In genomic region chr1:231828182-231828920, GRCh38 we compare ENCODE assay signal across 11 cellular contexts.
A peak's percentile ranks its signal among the peaks of the same experiment; 100 is the strongest.
DNase-seq lines count a peak whose midpoint lies in the region; ATAC-seq and TF ChIP-seq lines count a peak whose summit lies in the region.
"Had no signal": no experiment of that assay in that cellular context is flagged by ENCODE, and none has a peak within 500 bp of the region (broad histone marks: within the 10 kb centered on the region; RNA-seq: fewer than 3 reads in every experiment).

No MANE protein-coding gene starts in this region.

- no peaks in the 10 kb centered on the region for H3K79me1 ChIP-seq in neuronal stem cell (ENCODE audit: low read depth, low read length)

- H3K4me3 ChIP-seq in cardiac fibroblast (replicated peaks in 1 of 2; ENCODE audit: low read depth in 2 of 2, low read length in 2 of 2) (no peak overlapping the region), lower lobe of right lung (no peak overlapping the region), neuronal stem cell (ENCODE audit: low read length in 2 of 2) (no peak overlapping the region), suprapubic skin (no peak overlapping the region)

- H2AFZ ChIP-seq in neuronal stem cell (ENCODE audit: low read length), result no peak overlapping the region

- H3K4me1 ChIP-seq in lower lobe of right lung (no peaks in the 10 kb centered on the region), neuronal stem cell (ENCODE audit: control insufficient read depth in 2 of 2, insufficient read depth in 1 of 2, low read depth in 1 of 2, low read length in 2 of 2) (no peaks in the 10 kb centered on the region), suprapubic skin (no peaks in the 10 kb centered on the region)
- H3K4me1 ChIP-seq: Caco-2 had no signal

- no peak overlapping the region for H2BK15ac ChIP-seq in neuronal stem cell (ENCODE audit: low read length)

- H3K27me3 Mint-ChIP-seq in effector memory CD8-positive, alpha-beta T cell, result peaks cover 0 to 29% of the 10 kb centered on the region in 2 donors
- H3K27me3 Mint-ChIP-seq: naive B cell had no signal

- H3K27ac Mint-ChIP-seq in effector memory CD8-positive, alpha-beta T cell, result no peak overlapping the region
- H3K27ac Mint-ChIP-seq: naive B cell had no signal

- intact Hi-C loops in lower lobe of right lung (cut with DNase I), result no loop called here

- no peaks in the 10 kb centered on the region for H3K9me3 Mint-ChIP-seq in effector memory CD8-positive, alpha-beta T cell
- H3K9me3 Mint-ChIP-seq: naive B cell had no signal

- no peak overlapping the region for H3K4me2 ChIP-seq in neuronal stem cell (ENCODE audit: insufficient read depth, low read length, poor library complexity, severe bottlenecking)

- H2BK5ac ChIP-seq in neuronal stem cell (ENCODE audit: low read length), result no peak overlapping the region

- H2BK12ac ChIP-seq in neuronal stem cell (ENCODE audit: low read length), result no peak overlapping the region

- no peak for TF ChIP-seq EP300 in suprapubic skin (IDR thresholded peaks at IDR 0.05)

- WGBS in neuronal stem cell (ENCODE audit: extremely low coverage in 2 of 2, insufficient read length in 2 of 2, insufficient replicate concordance in 1 of 2), 2 donors, result no CpG with 5 or more reads among the region's 5 CpGs
- WGBS in suprapubic skin, result 51% methylated on average over 5 of the region's 5 CpGs

- DNase-seq in AG09319 (ENCODE audit: extremely low read depth, low read depth) (peak; percentile 59), LHCN-M2 (ENCODE audit: low read depth) (peak; percentile 95), cardiac fibroblast (ENCODE audit: low read depth in 2 of 2) (peak; percentile 98 to 99), lower lobe of right lung (no peak), neuronal stem cell (ENCODE audit: low spot score) (no peak), suprapubic skin (ENCODE audit: low spot score in 2 of 2) (no peak)
- no peak for DNase-seq in effector memory CD8-positive, alpha-beta T cell
- DNase-seq: Caco-2, naive B cell, T1000 had no signal

- H3K4ac ChIP-seq in neuronal stem cell (ENCODE audit: low read length), result no peak overlapping the region

- ATAC-seq in lower lobe of right lung (peak; percentile 41 to 54), HG03097 (IDR thresholded peaks at IDR 0.05; ENCODE audit: low FRiP score, unreplicated experiment) (no peak)
- ATAC-seq in effector memory CD8-positive, alpha-beta T cell (replicated peaks), result no peak

- no peak overlapping the region for H4K8ac ChIP-seq in neuronal stem cell (ENCODE audit: low read depth, low read length)

- H3K4me3 Mint-ChIP-seq in effector memory CD8-positive, alpha-beta T cell, result no peak overlapping the region
- H3K4me3 Mint-ChIP-seq: naive B cell had no signal

- H3K36me3 Mint-ChIP-seq in effector memory CD8-positive, alpha-beta T cell (ENCODE audit: insufficient read depth), result no peaks in the 10 kb centered on the region
- H3K36me3 Mint-ChIP-seq: naive B cell had no signal

- H3K23ac ChIP-seq in neuronal stem cell (ENCODE audit: low read depth, low read length, poor library complexity), result no peak overlapping the region

- H3K14ac ChIP-seq in neuronal stem cell (ENCODE audit: low read length), result no peak overlapping the region

- H3K27me3 ChIP-seq in lower lobe of right lung (ENCODE audit: low read depth), result no peaks in the 10 kb centered on the region
- H3K27me3 ChIP-seq in neuronal stem cell (ENCODE audit: control insufficient read depth in 3 of 3, insufficient read depth in 3 of 3, low read depth in 1 of 3, low read length in 3 of 3), result no peaks in the 10 kb centered on the region
- no peaks in the 10 kb centered on the region for H3K27me3 ChIP-seq in suprapubic skin

- H3K27ac ChIP-seq in lower lobe of right lung, result no peak overlapping the region
- H3K27ac ChIP-seq in neuronal stem cell (replicated peaks; ENCODE audit: low read length), result no peak overlapping the region
- H3K27ac ChIP-seq in suprapubic skin, result no peak overlapping the region

- no peak overlapping the region for H3K9ac ChIP-seq in neuronal stem cell (ENCODE audit: low read depth, low read length, poor library complexity)

- no peaks in the 10 kb centered on the region for H3K4me1 Mint-ChIP-seq in effector memory CD8-positive, alpha-beta T cell (ENCODE audit: low read depth in 2 of 2)
- H3K4me1 Mint-ChIP-seq: naive B cell had no signal

- no peaks in the 10 kb centered on the region for H3K9me3 ChIP-seq in lower lobe of right lung
- no peaks in the 10 kb centered on the region for H3K9me3 ChIP-seq in neuronal stem cell (replicated peaks in 1 of 2; ENCODE audit: control insufficient read depth in 2 of 2, insufficient read depth in 1 of 2, low read depth in 1 of 2, low read length in 2 of 2)
- H3K9me3 ChIP-seq in suprapubic skin, result no peaks in the 10 kb centered on the region
- H3K9me3 ChIP-seq: Caco-2 had no signal

- H4K91ac ChIP-seq in neuronal stem cell (ENCODE audit: low read depth, low read length, poor library complexity), result no peak overlapping the region

- TF ChIP-seq CTCF in AG09319 (IDR thresholded peaks at IDR 0.05; ENCODE audit: low read depth, low read length) (no peak), cardiac fibroblast (IDR thresholded peaks at IDR 0.05; ENCODE audit: low read depth, low read length) (no peak), lower lobe of right lung (IDR thresholded peaks at IDR 0.05) (no peak), suprapubic skin (IDR thresholded peaks at IDR 0.05) (no peak)

- H2BK120ac ChIP-seq in neuronal stem cell (ENCODE audit: low read depth, low read length), result no peak overlapping the region

- H3K18ac ChIP-seq in neuronal stem cell (ENCODE audit: low read length), result no peak overlapping the region

- TF ChIP-seq POLR2A in suprapubic skin (IDR thresholded peaks at IDR 0.05), result no peak

- H2AK5ac ChIP-seq in neuronal stem cell (ENCODE audit: low read depth, low read length), result no peak overlapping the region

- H3K36me3 ChIP-seq in lower lobe of right lung, result no peaks in the 10 kb centered on the region
- no peaks in the 10 kb centered on the region for H3K36me3 ChIP-seq in neuronal stem cell (replicated peaks in 1 of 2; ENCODE audit: control insufficient read depth in 2 of 2, insufficient read depth in 2 of 2, low read length in 2 of 2)
- H3K36me3 ChIP-seq in suprapubic skin, result no peaks in the 10 kb centered on the region

Comparison
In these comparisons a context has a peak if more than half of its experiments do, and no peak if none do; other contexts are left out.
1. DNase-seq: peak in AG09319 (single experiment), LHCN-M2 (single experiment) and cardiac fibroblast (2 of 2); none in lower lobe of right lung (single experiment), effector memory CD8-positive, alpha-beta T cell (0 of 3), neuronal stem cell (single experiment) and suprapubic skin (0 of 2).
2. ATAC-seq: peak in lower lobe of right lung (2 of 2); none in effector memory CD8-positive, alpha-beta T cell (single experiment) and HG03097 (single experiment).